Comparison of ENCODE assay signal across 8 cellular contexts in the genomic region with DNA sequence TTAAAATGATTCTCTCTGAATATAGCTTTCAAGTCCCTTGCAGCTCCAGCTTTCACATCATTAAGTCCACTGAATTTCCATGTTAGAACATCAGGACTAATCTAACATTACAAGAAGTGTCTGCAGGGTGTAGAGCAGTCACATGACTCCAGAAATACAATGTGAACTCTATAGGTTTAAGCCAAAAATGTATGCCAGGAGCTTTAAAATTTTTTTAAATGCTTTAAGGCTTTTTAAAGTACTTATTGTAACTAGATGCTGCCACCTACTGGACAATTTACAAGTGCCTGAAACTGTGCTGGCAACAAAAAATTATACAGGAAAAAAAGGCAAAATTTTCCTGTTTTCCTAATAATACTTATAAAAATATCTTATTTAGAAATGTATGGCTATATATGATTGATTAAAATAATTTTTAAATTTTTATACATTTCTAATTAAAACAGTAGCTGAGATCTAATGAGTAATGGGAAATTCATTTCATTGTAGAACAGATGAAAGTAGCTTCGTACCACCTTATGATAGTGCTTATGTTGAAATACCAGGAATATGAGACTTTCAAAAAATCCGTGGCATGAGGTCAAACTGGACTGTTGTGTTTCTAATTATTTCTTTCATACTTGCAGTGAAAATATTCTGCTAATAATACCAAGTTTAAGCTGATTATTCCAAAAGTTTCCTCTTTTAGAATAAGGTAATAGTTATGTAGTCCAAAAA. TPM values are rescaled to one million over a fixed set of nuclear protein-coding genes. Genes with fewer than 3 reads are reported as not detected.
DNase-seq lines count a peak whose midpoint lies in the region; ATAC-seq and TF ChIP-seq lines count a peak whose summit lies in the region.

No MANE protein-coding gene starts in this region.

- peak; percentile 62 for TF ChIP-seq RAD21 in HCT116 (IDR thresholded peaks at IDR 0.05; ENCODE audit: low read depth)

- H2BK12ac ChIP-seq in mesenchymal stem cell (ENCODE audit: low read length in 2 of 2) = no peak overlapping the region

- no peak overlapping the region for H4K8ac ChIP-seq in mesenchymal stem cell (ENCODE audit: low read length)

- H4K91ac ChIP-seq in mesenchymal stem cell (ENCODE audit: low read length) = no peak overlapping the region

- POLR2A ChIA-PET in CD8-positive, alpha-beta memory T cell (lab: Charles Lee) = interaction anchor here (0.6 to 1.7 kb wide), 4 partner anchors 26 to 163 kb away, joined by 3 to 12 read pairs (median 4); partner anchors contain the start of gene FSIP1
- POLR2A ChIA-PET in HCT116 (lab: Charles Lee) = interaction anchor here (1.3 to 1.5 kb wide), 2 partner anchors 25 to 175 kb away, joined by 3 to 7 read pairs; partner anchors contain the start of gene FSIP1

- H2AK5ac ChIP-seq in mesenchymal stem cell (ENCODE audit: low read length, severe bottlenecking) = no peak overlapping the region

- H3K27ac ChIP-seq in CD8-positive, alpha-beta memory T cell (ENCODE audit: low read depth, low read length) = no peak overlapping the region
- H3K27ac ChIP-seq in HCT116 (ENCODE audit: low read depth, low read length) (no peak overlapping the region), mammary epithelial cell (ENCODE audit: insufficient read depth, low read depth, low read length) (no peak overlapping the region), mesenchymal stem cell (ENCODE audit: low read length, poor library complexity, severe bottlenecking) (no peak overlapping the region)

- H3K9me3 ChIP-seq in CD8-positive, alpha-beta memory T cell (ENCODE audit: low read length) = no peaks in the 10 kb centered on the region
- H3K9me3 ChIP-seq in HCT116 (ENCODE audit: control insufficient read depth in 1 of 2, insufficient read depth in 1 of 2, low read depth in 1 of 2, low read length in 2 of 2) (no peaks in the 10 kb centered on the region), mammary epithelial cell (replicated peaks; ENCODE audit: insufficient read depth, low read length) (no peaks in the 10 kb centered on the region), mesenchymal stem cell (ENCODE audit: control insufficient read depth, low read length) (no peaks in the 10 kb centered on the region)

- no peaks in the 10 kb centered on the region for H4K20me1 ChIP-seq in HCT116 (ENCODE audit: insufficient read depth)
- no peaks in the 10 kb centered on the region for H4K20me1 ChIP-seq in mammary epithelial cell (ENCODE audit: insufficient read depth, low read length)

- peaks cover 0 to 3% of the 10 kb centered on the region in 2 donors for H3K27me3 Mint-ChIP-seq in CD8-positive, alpha-beta memory T cell

- CTCF ChIA-PET in CD8-positive, alpha-beta memory T cell (lab: Charles Lee) = interaction anchor here (0.8 to 8.9 kb wide), 33 partner anchors 10 to 1317 kb away, joined by 3 to 116 read pairs (median 4); partner anchors contain the start of genes FSIP1 and THBS1
- CTCF ChIA-PET in HCT116 (lab: Charles Lee) (interaction anchor here (0.6 to 4.0 kb wide), 55 partner anchors 9 to 1057 kb away, joined by 3 to 91 read pairs (median 5); partner anchors contain the start of genes FSIP1 and THBS1), mammary epithelial cell (lab: Charles Lee; ENCODE audit: low non-redundant PET) (interaction anchor here (0.5 to 1.6 kb wide), 13 partner anchors 12 to 1401 kb away, joined by 3 to 13 read pairs (median 5); partner anchors contain the start of gene THBS1)

- RAD21 ChIA-PET in HCT116 (lab: Charles Lee; ENCODE audit: low non-redundant PET in 1 of 2, low total read pairs in 2 of 2, uncharacterized antibody in 2 of 2, unreplicated experiment in 2 of 2) = interaction anchor here (0.7 to 2.0 kb wide), 10 partner anchors 26 to 585 kb away, joined by 3 to 14 read pairs (median 4); partner anchors contain the start of genes FSIP1 (in 1 of the 2) and THBS1 (in 1 of the 2)

- no peak overlapping the region for H3K4me3 ChIP-seq in CD8-positive, alpha-beta memory T cell (ENCODE audit: low read length)
- H3K4me3 ChIP-seq in HCT116 (replicated peaks in 1 of 2; ENCODE audit: low read depth in 1 of 2, low read length in 2 of 2) (no peak overlapping the region), mammary epithelial cell (replicated peaks in 1 of 3; ENCODE audit: insufficient read depth in 1 of 3, low read depth in 2 of 3, low read length in 3 of 3) (no peak overlapping the region), mesenchymal stem cell (ENCODE audit: insufficient read depth in 1 of 2, low read depth in 1 of 2, low read length in 2 of 2) (no peak overlapping the region)

- no peak overlapping the region for H3K4ac ChIP-seq in mesenchymal stem cell (ENCODE audit: low read depth in 1 of 2, low read length in 2 of 2)

- in situ Hi-C loops in mammary epithelial cell (cut with MboI; ENCODE audit: low sequenced_read_pairs in 2 of 2) = loop anchor here (10.0 to 25.0 kb wide), 2 partner anchors 172 to 595 kb away; partner anchors contain the start of gene THBS1 (in 2 of the 2)

- no peaks in the 10 kb centered on the region for H3K9me2 ChIP-seq in HCT116 (ENCODE audit: insufficient read depth)

- H3K14ac ChIP-seq in mesenchymal stem cell (ENCODE audit: low read length in 2 of 2) = no peak overlapping the region

- H3K79me1 ChIP-seq in mesenchymal stem cell (replicated peaks; ENCODE audit: low read length, poor library complexity, severe bottlenecking) = no peaks in the 10 kb centered on the region

- no peak overlapping the region for H3K27ac Mint-ChIP-seq in CD8-positive, alpha-beta memory T cell

- dilution Hi-C loops in mammary epithelial cell (cut with HindIII; ENCODE audit: low sequenced_read_pairs) = loop anchor here (5.0 to 25.0 kb wide), 2 partner anchors 55 to 145 kb away; no protein-coding TSS in a partner anchor

- DNase-seq in CD8-positive, alpha-beta memory T cell = peak in 3 of 5 donors; percentile 6 to 42 (median 32)
- DNase-seq in HCT116 (ENCODE audit: low read depth, low spot score) (peak; percentile 47), NCI-H82 treated with DMSO at 0.1 percent for 48 hours (lab: John Stamatoyannopoulos, UW; ENCODE audit: unreplicated experiment) (peak; percentile 50), mammary epithelial cell (peak; percentile 18), mesenchymal stem cell (peak; percentile 67), HuH-7 (ENCODE audit: low spot score) (no peak), HK-2 (ENCODE audit: unreplicated experiment) (no peak)

- H3K36me3 Mint-ChIP-seq in CD8-positive, alpha-beta memory T cell = no peaks in the 10 kb centered on the region

- no peak overlapping the region for H3K23ac ChIP-seq in mesenchymal stem cell (ENCODE audit: low read length in 2 of 2)

- no peak overlapping the region for H2BK5ac ChIP-seq in mesenchymal stem cell (ENCODE audit: low read depth, low read length, poor library complexity, severe bottlenecking)

- H3K18ac ChIP-seq in mesenchymal stem cell (ENCODE audit: low read depth in 1 of 2, low read length in 2 of 2) = no peak overlapping the region

- H3K36me3 ChIP-seq in CD8-positive, alpha-beta memory T cell (ENCODE audit: insufficient read depth, low read length) = no peaks in the 10 kb centered on the region
- no peaks in the 10 kb centered on the region for H3K36me3 ChIP-seq in HCT116 (ENCODE audit: control insufficient read depth in 1 of 2, insufficient read depth in 2 of 2, low read length in 2 of 2)
- no peaks in the 10 kb centered on the region for H3K36me3 ChIP-seq in mammary epithelial cell (ENCODE audit: insufficient read depth, low read length)
- H3K36me3 ChIP-seq in mesenchymal stem cell (ENCODE audit: control insufficient read depth in 1 of 2, insufficient read depth in 2 of 2, low read depth in 1 of 2, low read length in 2 of 2) = no peaks in the 10 kb centered on the region

- no peak for TF ChIP-seq POLR2A in HCT116 (IDR thresholded peaks at IDR 0.05; ENCODE audit: borderline replicate concordance, extremely low read depth, insufficient read depth, insufficient read length)

- no peak overlapping the region for H3K4me3 Mint-ChIP-seq in CD8-positive, alpha-beta memory T cell

- no peak overlapping the region for H2BK120ac ChIP-seq in mesenchymal stem cell (ENCODE audit: low read depth, low read length)

- H3K79me2 ChIP-seq in HCT116 (ENCODE audit: insufficient read depth, low read length) = no peaks in the 10 kb centered on the region
- H3K79me2 ChIP-seq in mammary epithelial cell (ENCODE audit: insufficient read depth, low read length) = no peaks in the 10 kb centered on the region

- H3K9me3 Mint-ChIP-seq in CD8-positive, alpha-beta memory T cell = no peaks in the 10 kb centered on the region

- TF ChIP-seq CTCF in HCT116 (IDR thresholded peaks at IDR 0.05 in 2 of 3, conservative IDR thresholded peaks at IDR 0.05 in 1 of 3; ENCODE audit: borderline replicate concordance in 1 of 3, insufficient read depth in 1 of 3, low read depth in 2 of 3, low read length in 2 of 3) = peak; percentile 54 to 71 (median 68); a peak in 5 of 6 replicates
- TF ChIP-seq CTCF in mammary epithelial cell (conservative IDR thresholded peaks at IDR 0.05 in 1 of 2, IDR thresholded peaks at IDR 0.05 in 1 of 2; ENCODE audit: extremely low read depth in 1 of 2, insufficient read depth in 1 of 2, low read depth in 1 of 2, low read length in 2 of 2) = peak; percentile 64 to 65

- 46% methylated on average over 2 of the region's 2 CpGs for WGBS in mammary epithelial cell (ENCODE audit: low coverage, missing lambda C conversion rate)
- WGBS in mesenchymal stem cell = 88% methylated on average over 1 of the region's 2 CpGs

- H2AFZ ChIP-seq in HCT116 (ENCODE audit: low read depth, low read length, poor library complexity, severe bottlenecking) (no peak overlapping the region), mammary epithelial cell (ENCODE audit: low read depth, low read length) (no peak overlapping the region), mesenchymal stem cell (ENCODE audit: low read depth, low read length) (no peak overlapping the region)

- H3K4me2 ChIP-seq in HCT116 (ENCODE audit: low read length) = no peak overlapping the region
- no peak overlapping the region for H3K4me2 ChIP-seq in mammary epithelial cell (ENCODE audit: insufficient read depth, low read depth, low read length)
- no peak overlapping the region for H3K4me2 ChIP-seq in mesenchymal stem cell (ENCODE audit: low read length, poor library complexity, severe bottlenecking)

- no peaks in the 10 kb centered on the region for H3K27me3 ChIP-seq in CD8-positive, alpha-beta memory T cell (ENCODE audit: insufficient read depth, low read length, poor library complexity, severe bottlenecking)
- H3K27me3 ChIP-seq in HCT116 (ENCODE audit: insufficient read depth, low read length) (no peaks in the 10 kb centered on the region), mammary epithelial cell (ENCODE audit: insufficient read depth, low read length) (no peaks in the 10 kb centered on the region), mesenchymal stem cell (ENCODE audit: control insufficient read depth in 1 of 2, insufficient read depth in 1 of 2, low read length in 2 of 2) (no peaks in the 10 kb centered on the region)

- no TSS peak for BruUV-seq in HCT116 (replicated peaks; lab: Mats Ljungman, UMichigan)
- BruUV-seq in mammary epithelial cell (replicated peaks; lab: Mats Ljungman, UMichigan) = no TSS peak

- intact Hi-C loops in HCT116 (cut with micrococcal nuclease) (loop anchor here (1.0 to 5.0 kb wide), 7 partner anchors 73 to 1050 kb away; partner anchors contain the start of gene THBS1), mammary epithelial cell (cut with micrococcal nuclease) (loop anchor here (1.0 to 5.0 kb wide), 6 partner anchors 71 to 1050 kb away; no protein-coding TSS in a partner anchor)

- no peak overlapping the region for H3K9ac ChIP-seq in HCT116 (ENCODE audit: low read length)
- no peak overlapping the region for H3K9ac ChIP-seq in mammary epithelial cell (ENCODE audit: insufficient read depth, low read length)
- no peak overlapping the region for H3K9ac ChIP-seq in mesenchymal stem cell (ENCODE audit: low read length)

- no peaks in the 10 kb centered on the region for H3K4me1 ChIP-seq in CD8-positive, alpha-beta memory T cell (ENCODE audit: insufficient read depth, low read length)
- H3K4me1 ChIP-seq in HCT116 (ENCODE audit: control insufficient read depth in 1 of 2, insufficient read depth in 2 of 2, low read length in 2 of 2) = no peaks in the 10 kb centered on the region
- no peaks in the 10 kb centered on the region for H3K4me1 ChIP-seq in mammary epithelial cell (ENCODE audit: insufficient read depth, low read length)
- no peaks in the 10 kb centered on the region for H3K4me1 ChIP-seq in mesenchymal stem cell (ENCODE audit: control insufficient read depth, insufficient read depth, low read depth, low read length)

- peaks cover 0 to 11% (median 0%) of the 10 kb centered on the region in 3 donors for H3K4me1 Mint-ChIP-seq in CD8-positive, alpha-beta memory T cell

- ATAC-seq in HCT116 (peak; percentile 40; the same call in 1 of the 2 replicates), GM21786 (IDR thresholded peaks at IDR 0.05; ENCODE audit: unreplicated experiment) (no peak)

- no peak overlapping the region for H2BK15ac ChIP-seq in mesenchymal stem cell (ENCODE audit: low read depth, poor library complexity, severe bottlenecking)

RNA-seq across cellular contexts. Expression of gene FSIP1, which starts 25.7 kb away (rescaled TPM):
- under 1 TPM; 0.38 to 0.63 TPM for total RNA-seq in CD8-positive, alpha-beta memory T cell
- 1.3 TPM for polyA plus RNA-seq in CD8-positive, alpha-beta memory T cell
- total RNA-seq in HCT116 (2021; ENCODE audit: unreplicated experiment) (0.42 TPM), mammary epithelial cell (1 to 10 TPM; 3.6 to 3.8 TPM)
- 0.16 and 0.18 TPM in 2 replicates for polyA plus RNA-seq in HCT116 (2012)
- polyA plus RNA-seq in mammary epithelial cell = 1.2 TPM
- polyA minus RNA-seq in mammary epithelial cell = not detected
- polyA plus RNA-seq in mesenchymal stem cell (2013, experiment 1 of 2) = 0.41 TPM
- polyA plus RNA-seq in mesenchymal stem cell (2013, experiment 2 of 2) = 0.42 TPM

Comparison
In these comparisons a context has a peak if more than half of its experiments do, and no peak if none do; other contexts are left out.
1. DNase-seq: peak in CD8-positive, alpha-beta memory T cell (3 of 5), HCT116 (single experiment), NCI-H82 treated with DMSO at 0.1 percent for 48 hours (single experiment), mammary epithelial cell (single experiment) and mesenchymal stem cell (single experiment); none in HuH-7 (single experiment) and HK-2 (single experiment).